16 cellular contexts compared by ENCODE assay signal in the genomic region with DNA sequence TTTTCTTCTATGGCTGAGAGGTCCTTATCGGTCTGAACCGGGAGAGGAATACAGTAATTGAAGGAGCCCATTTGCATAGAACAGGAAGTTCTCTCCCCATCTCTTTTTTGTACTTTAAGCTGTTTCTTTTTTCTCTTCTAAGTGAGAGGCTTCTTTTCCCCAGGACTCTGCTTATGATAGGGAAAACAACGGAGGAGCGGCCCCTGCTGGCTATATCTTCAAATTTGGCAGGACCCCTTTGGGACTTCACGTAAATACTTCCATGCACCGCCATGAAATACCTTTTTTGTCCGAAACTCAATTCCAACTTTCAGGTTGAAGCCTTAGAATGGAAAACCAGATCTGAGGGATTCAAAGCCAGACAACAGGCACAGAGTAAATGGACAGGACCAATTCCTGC.
"Had no signal": no experiment of that assay in that cellular context is flagged by ENCODE, and none has a peak within 500 bp of the region (broad histone marks: within the 10 kb centered on the region; RNA-seq: fewer than 3 reads in every experiment).

No MANE protein-coding gene starts in this region.

- ATAC-seq: activated CD4-positive, alpha-beta T cell treated with anti-CD3 and anti-CD28 coated beads for 36 hours; body of pancreas had no signal

- H3K27ac ChIP-seq: body of pancreas, coronary artery, prostate gland, right atrium auricular region, WERI-Rb-1 had no signal

- DNase-seq: activated CD4-positive, alpha-beta memory T cell treated with anti-CD3 and anti-CD28 coated beads for 36 hours; activated CD4-positive, alpha-beta T cell treated with anti-CD3 and anti-CD28 coated beads for 36 hours; activated naive CD8-positive, alpha-beta T cell treated with anti-CD3 and anti-CD28 coated beads for 36 hours; activated T-cell treated with anti-CD3 and anti-CD28 coated beads for 4 hours; body of pancreas; caudate nucleus; erythroblast; stimulated activated CD4-positive, alpha-beta T cell treated with anti-CD3 and anti-CD28 coated beads, Interleukin-12 subunit alpha, Interleukin-12 subunit beta, amount 100 ng/mL, for 4 hours; stimulated activated CD4-positive, alpha-beta T cell treated with anti-CD3 and anti-CD28 coated beads, Interleukin-1b, Interleukin-23, amount 100 ng/mL, for 48 hours; stimulated activated CD8-positive, alpha-beta memory T cell treated with anti-CD3 and anti-CD28 coated beads, Interleukin-4, amount 100 ng/mL, for 48 hours; stimulated activated naive CD4-positive, alpha-beta T cell; WERI-Rb-1 had no signal

- H3K27ac Mint-ChIP-seq: activated CD4-positive, alpha-beta memory T cell treated with anti-CD3 and anti-CD28 coated beads for 36 hours; activated CD4-positive, alpha-beta T cell treated with anti-CD3 and anti-CD28 coated beads for 36 hours; activated naive CD8-positive, alpha-beta T cell treated with anti-CD3 and anti-CD28 coated beads for 36 hours; activated T-helper 1 cell treated with anti-CD3 and anti-CD28 coated beads, Interleukin-12 subunit alpha, Interleukin-12 subunit beta, Interleukin-2, Interleukin-4 antibody, amounts not matched to agents 30 ng/mL and 10 ng/mL and 1 ng/mL, durations not matched to agents 14 hours and 24 hours and 36 hours had no signal

- H3K4me3 ChIP-seq: body of pancreas, coronary artery, prostate gland, right atrium auricular region had no signal

- H3K27me3 Mint-ChIP-seq: activated CD4-positive, alpha-beta memory T cell treated with anti-CD3 and anti-CD28 coated beads for 36 hours; activated CD4-positive, alpha-beta T cell treated with anti-CD3 and anti-CD28 coated beads for 36 hours; activated naive CD8-positive, alpha-beta T cell treated with anti-CD3 and anti-CD28 coated beads for 36 hours had no signal

- H3K9me3 ChIP-seq: body of pancreas, prostate gland had no signal

- H3K4me1 Mint-ChIP-seq: activated CD4-positive, alpha-beta T cell treated with anti-CD3 and anti-CD28 coated beads for 36 hours; activated naive CD8-positive, alpha-beta T cell treated with anti-CD3 and anti-CD28 coated beads for 36 hours had no signal

- H3K36me3 Mint-ChIP-seq: activated CD4-positive, alpha-beta memory T cell treated with anti-CD3 and anti-CD28 coated beads for 36 hours; activated naive CD8-positive, alpha-beta T cell treated with anti-CD3 and anti-CD28 coated beads for 36 hours had no signal

- H3K4me1 ChIP-seq: body of pancreas, prostate gland, right atrium auricular region had no signal

- H3K36me3 ChIP-seq: prostate gland, right atrium auricular region, WERI-Rb-1 had no signal

- H3K27me3 ChIP-seq: body of pancreas, right atrium auricular region had no signal

- H3K4me3 Mint-ChIP-seq: activated CD4-positive, alpha-beta memory T cell treated with anti-CD3 and anti-CD28 coated beads for 36 hours; activated CD4-positive, alpha-beta T cell treated with anti-CD3 and anti-CD28 coated beads for 36 hours; activated naive CD8-positive, alpha-beta T cell treated with anti-CD3 and anti-CD28 coated beads for 36 hours; activated T-helper 1 cell treated with anti-CD3 and anti-CD28 coated beads, Interleukin-12 subunit alpha, Interleukin-12 subunit beta, Interleukin-2, Interleukin-4 antibody, amounts not matched to agents 30 ng/mL and 10 ng/mL and 1 ng/mL, durations not matched to agents 14 hours and 24 hours and 36 hours had no signal
